Comparison of ENCODE assay signal across 7 cellular contexts in the genomic region with DNA sequence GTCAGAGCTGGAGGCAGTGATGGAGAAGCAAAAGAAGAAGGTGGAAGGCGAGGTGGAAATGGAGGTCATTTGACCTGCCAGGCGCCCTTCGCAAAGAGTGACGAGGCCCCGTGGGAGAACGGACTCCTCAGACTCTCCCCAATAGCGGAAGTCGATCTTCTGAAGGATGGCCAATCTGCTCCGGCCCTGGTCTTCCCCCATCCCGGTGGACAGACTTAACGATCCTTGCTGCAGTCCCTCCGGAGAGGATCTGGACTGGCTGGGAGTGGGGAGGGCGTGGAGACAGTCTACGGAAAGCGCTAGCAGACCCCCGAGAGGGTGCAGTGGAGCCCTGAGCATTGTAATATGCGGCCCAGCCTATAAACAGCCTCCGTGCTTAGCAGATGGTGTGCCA. TPM values are rescaled to one million over a fixed set of nuclear protein-coding genes. Genes with fewer than 3 reads are reported as not detected.
DNase-seq lines count a peak whose midpoint lies in the region; ATAC-seq and TF ChIP-seq lines count a peak whose summit lies in the region.

No MANE protein-coding gene starts in this region.

- H3K4me1 ChIP-seq in iPS-18a (ENCODE audit: control insufficient read depth, low read depth, low read length) (peaks cover 22% of the 10 kb centered on the region), spleen (peaks cover 19 to 47% (median 31%) of the 10 kb centered on the region in 6 donors), foreskin keratinocyte (no peaks in the 10 kb centered on the region)

- peak overlapping the region; percentile 24 for H3K9ac ChIP-seq in iPS-18a (ENCODE audit: low read length)

- H3K36me3 ChIP-seq in iPS-18a (ENCODE audit: control insufficient read depth, low read depth, low read length) (no peaks in the 10 kb centered on the region), spleen (peaks cover 0 to 34% (median 22%) of the 10 kb centered on the region in 6 donors)

- ATAC-seq in foreskin keratinocyte: no peak

- H3K27me3 ChIP-seq in iPS-18a (ENCODE audit: control insufficient read depth, insufficient read depth, low read length) (peaks cover 24% of the 10 kb centered on the region), spleen (replicated peaks in 1 of 7) (peaks cover 3 to 59% (median 45%) of the 10 kb centered on the region in 7 donors), foreskin keratinocyte (peaks cover 12% of the 10 kb centered on the region)

- WGBS in spleen, 5 donors: 18 to 41% (median 30%) methylated on average over 15 to 18 of the region's 18 CpGs

- H3K27ac ChIP-seq in iPS-18a (ENCODE audit: low read length) (no peak overlapping the region), spleen (peak overlapping the region in 3 of 8 donors; percentile 4 to 31 (median 5)), foreskin keratinocyte (no peak overlapping the region)

- intact Hi-C loops in spleen (cut with DNase I; ENCODE audit: low total_unique reads): no loop called here

- H3K4me3 ChIP-seq in HFF-Myc (replicated peaks; ENCODE audit: low read depth, low read length) (peak overlapping the region; percentile 36), astrocyte of the spinal cord (ENCODE audit: low read depth, low read length) (peak overlapping the region; percentile 48), iPS-18a (ENCODE audit: low read length) (peak overlapping the region; percentile 78), spleen (peak overlapping the region; percentile 13 to 68 (median 38))

- TF ChIP-seq CTCF in HFF-Myc (IDR thresholded peaks at IDR 0.05; ENCODE audit: low read depth, low read length, missing control alignments): no peak
- TF ChIP-seq CTCF in astrocyte of the spinal cord (IDR thresholded peaks at IDR 0.05; ENCODE audit: low read depth, low read length): no peak
- TF ChIP-seq CTCF in spleen (IDR thresholded peaks at IDR 0.05 in 8 of 11, conservative IDR thresholded peaks at IDR 0.05 in 3 of 11): no peak
- no peak for TF ChIP-seq CTCF in foreskin keratinocyte (conservative IDR thresholded peaks at IDR 0.05)

- DNase-seq in HFF-Myc (ENCODE audit: extremely low read depth, low read depth) (no peak), astrocyte of the spinal cord (ENCODE audit: low read depth, low spot score) (peak; percentile 17), spleen (no peak), foreskin keratinocyte (no peak), HuH-7.5 (ENCODE audit: low spot score) (no peak)
- no peak for DNase-seq in stimulated activated CD4-positive, alpha-beta T cell treated with anti-CD3 and anti-CD28 coated beads, Interleukin-2, amount 100 ng/mL, for 48 hours

- in situ Hi-C loops in astrocyte of the spinal cord (cut with HindIII; ENCODE audit: low sequenced_read_pairs): no loop called here

- no peaks in the 10 kb centered on the region for H3K9me3 ChIP-seq in iPS-18a (ENCODE audit: control insufficient read depth, low read depth, low read length)
- H3K9me3 ChIP-seq in spleen: peaks cover 0 to 2% (median 0%) of the 10 kb centered on the region in 8 donors

- no peak for TF ChIP-seq POLR2A in spleen (IDR thresholded peaks at IDR 0.05)

RNA-seq across cellular contexts. Expression of gene EPS8L1, which starts 11.9 kb away (rescaled TPM):
- 1 to 10 TPM in 5 of 7 donors, under 1 TPM in 1, not detected in 1; 0.37 to 3.4 (median 2.2) TPM for total RNA-seq in spleen
- polyA plus RNA-seq in spleen: 1 to 10 TPM; 5.2 to 5.3 (median 5.3) TPM
- total RNA-seq in foreskin keratinocyte: 16.6 and 30.2 TPM in 2 replicates
- 18.7 and 29.0 TPM in 2 replicates for polyA plus RNA-seq in foreskin keratinocyte

RNA-seq across cellular contexts. Expression of gene RDH13, which starts 24.6 kb away (rescaled TPM):
- 10 to 100 TPM; 15.3 to 31.5 (median 17.9) TPM for total RNA-seq in spleen
- polyA plus RNA-seq in spleen: 10 to 100 TPM in 1 of 3 donors, 1 to 10 TPM in 2; 4.6 to 13.5 (median 7.6) TPM
- 12.4 and 17.2 TPM in 2 replicates for total RNA-seq in foreskin keratinocyte
- polyA plus RNA-seq in foreskin keratinocyte: 9.6 and 13.7 TPM in 2 replicates

RNA-seq across cellular contexts. Expression of gene PPP1R12C, which starts 29.9 kb away (rescaled TPM):
- 100 to 1,000 TPM in 5 of 7 donors, 10 to 100 TPM in 2; 88.2 to 193 (median 129) TPM for total RNA-seq in spleen
- 100 to 1,000 TPM in 2 of 3 donors, 10 to 100 TPM in 1; 98.2 to 292 (median 263) TPM for polyA plus RNA-seq in spleen
- 59.8 and 60.9 TPM in 2 replicates for total RNA-seq in foreskin keratinocyte
- polyA plus RNA-seq in foreskin keratinocyte: 64.8 and 65.2 TPM in 2 replicates

RNA-seq across cellular contexts. Expression of gene GP6, which starts 49.5 kb away (rescaled TPM):
- total RNA-seq in spleen: 1 to 10 TPM; 1.3 to 3.8 (median 1.7) TPM
- polyA plus RNA-seq in spleen: under 1 TPM; 0.09 to 0.41 (median 0.35) TPM
- total RNA-seq in foreskin keratinocyte: 0.07 TPM in 1 of 2 replicates, not detected in the other
- 0.02 and 0.12 TPM in 2 replicates for polyA plus RNA-seq in foreskin keratinocyte
